17 cellular contexts compared by ENCODE assay signal in the genomic region with DNA sequence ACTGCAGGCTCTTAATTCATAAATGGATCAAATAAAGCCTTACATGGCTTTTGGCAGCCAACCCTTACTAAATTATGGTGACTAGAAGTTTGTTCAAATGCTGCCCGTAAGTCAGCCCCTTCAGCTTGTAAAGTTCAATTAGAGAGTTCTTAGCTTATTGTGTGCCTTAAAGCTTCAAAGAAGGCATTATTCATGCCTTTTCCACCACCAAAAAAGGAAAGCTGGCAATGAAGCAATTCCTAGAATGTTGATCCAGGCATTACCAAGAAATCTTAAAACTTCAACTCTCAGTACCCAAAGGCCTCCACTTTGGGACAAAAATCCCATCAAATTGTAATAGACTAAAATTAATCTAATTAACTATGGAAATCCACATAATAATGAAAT.
DNase-seq lines count a peak whose midpoint lies in the region; ATAC-seq, FAIRE-seq and TF ChIP-seq lines count a peak whose summit lies in the region.
"Had no signal": no experiment of that assay in that cellular context is flagged by ENCODE, and none has a peak within 500 bp of the region (broad histone marks: within the 10 kb centered on the region; RNA-seq: fewer than 3 reads in every experiment).

No MANE protein-coding gene starts in this region.

- BruUV-seq in K562 (replicated peaks; lab: Mats Ljungman, UMichigan), result no TSS peak

- H3K4me1 Mint-ChIP-seq in mesothelial cell of epicardium, result peaks cover 56% of the 10 kb centered on the region

- DNase-seq in K562 (ENCODE audit: extremely low read depth in 1 of 4, low spot score in 3 of 4) (no peak), mesothelial cell of epicardium (ENCODE audit: low spot score in 2 of 2, unreplicated experiment in 2 of 2) (no peak), stomach (no peak), iPS-NIHi7 (ENCODE audit: extremely low spot score) (no peak), NCI-H82 treated with DMSO at 0.1 percent for 48 hours (lab: John Stamatoyannopoulos, UW; ENCODE audit: unreplicated experiment) (no peak), COLO668 (lab: John Stamatoyannopoulos, UW; ENCODE audit: unreplicated experiment) (no peak)
- DNase-seq: activated gamma-delta T cell treated with Interleukin-2 at 50 U/mL for 16 hours, Calu3, GF-D8, HFFc6, Karpas-422, mesendoderm, PC-9, testis had no signal

- H3K27me3 ChIP-seq in K562 (ENCODE audit: control insufficient read depth in 2 of 2, insufficient read depth in 2 of 2, low read length in 2 of 2), result no peaks in the 10 kb centered on the region
- no peaks in the 10 kb centered on the region for H3K27me3 ChIP-seq in stomach
- H3K27me3 ChIP-seq: testis had no signal

- H3K4me3 ChIP-seq in HEK293 (ENCODE audit: low read depth, low read length) (no peak overlapping the region), K562 (no peak overlapping the region), stomach (no peak overlapping the region)
- H3K4me3 ChIP-seq: PC-9, testis had no signal

- FAIRE-seq in K562 (lab: Jason Lieb, UNC), result no peak

- H3K27me3 Mint-ChIP-seq in mesothelial cell of epicardium (ENCODE audit: low read depth), result no peaks in the 10 kb centered on the region

- no peak overlapping the region for H3K4me2 ChIP-seq in K562 (ENCODE audit: insufficient read depth, low read length)
- H3K4me2 ChIP-seq: PC-9 had no signal

- ATAC-seq in K562 (no peak), HG02798 (IDR thresholded peaks at IDR 0.05; ENCODE audit: poor library complexity, unreplicated experiment) (no peak)
- ATAC-seq: WTC11 had no signal

- 0 out of 2 replicates have a peak overlapping the region, but pooled peaks have one; percentile 36 for H2AFZ ChIP-seq in K562 (ENCODE audit: low read depth, low read length)
- H2AFZ ChIP-seq: PC-9 had no signal

- no peak for TF ChIP-seq CTCF in HEK293 (tag by site-specific recombination; IDR thresholded peaks at IDR 0.05)
- no peak for TF ChIP-seq CTCF in K562 (IDR thresholded peaks at IDR 0.05 in 2 of 3, conservative IDR thresholded peaks at IDR 0.05 in 1 of 3; ENCODE audit: insufficient read depth in 2 of 3, low read depth in 1 of 3, low read length in 3 of 3)
- no peak for TF ChIP-seq CTCF in mesothelial cell of epicardium (IDR thresholded peaks at IDR 0.05; ENCODE audit: unreplicated experiment)
- no peak for TF ChIP-seq CTCF in stomach (IDR thresholded peaks at IDR 0.05)

- H3K27ac ChIP-seq in HEK293 (ENCODE audit: extremely low read depth, low read depth, low read length) (peak overlapping the region; percentile 42; the same call in 1 of the 2 replicates), K562 (ENCODE audit: extremely low read depth, low read depth, low read length) (no peak overlapping the region), stomach (peak overlapping the region in 4 of 5 donors; percentile 55 to 75 (median 67))
- H3K27ac ChIP-seq: PC-9, testis had no signal

- H3K9me1 ChIP-seq in K562 (ENCODE audit: control insufficient read depth, insufficient read depth, low read length), result no peaks in the 10 kb centered on the region

- H3K9ac ChIP-seq in K562 (ENCODE audit: insufficient read depth in 1 of 2, low read depth in 2 of 2, low read length in 2 of 2), result no peak overlapping the region

- TF ChIP-seq EP300 in K562 (IDR thresholded peaks at IDR 0.05; ENCODE audit: low read length) (no peak), stomach (IDR thresholded peaks at IDR 0.05) (no peak)

- no peak for TF ChIP-seq RAD21 in K562 (CRISPR knock-in tag; conservative IDR thresholded peaks at IDR 0.05 in 1 of 2, IDR thresholded peaks at IDR 0.05 in 1 of 2)

- in situ Hi-C loops in K562 (cut with MboI), result no loop called here

- no peaks in the 10 kb centered on the region for H3K36me3 ChIP-seq in HEK293 (ENCODE audit: control insufficient read depth in 2 of 2, insufficient read depth in 1 of 2, low read length in 2 of 2)
- no peaks in the 10 kb centered on the region for H3K36me3 ChIP-seq in K562 (ENCODE audit: control insufficient read depth, insufficient read depth, low read length)
- H3K36me3 ChIP-seq in stomach, result no peaks in the 10 kb centered on the region

- peaks cover 4% of the 10 kb centered on the region for H3K36me3 Mint-ChIP-seq in mesothelial cell of epicardium

- intact Hi-C loops in K562 (cut with micrococcal nuclease) (no loop called here), stomach (cut with DNase I; ENCODE audit: low total_unique reads) (no loop called here)

- H3K4me3 Mint-ChIP-seq in mesothelial cell of epicardium, result no peak overlapping the region
- H3K4me3 Mint-ChIP-seq: HFFc6, WTC11 had no signal

- H3K4me1 ChIP-seq in HEK293 (ENCODE audit: control insufficient read depth, insufficient read depth, low read length) (peaks cover 28% of the 10 kb centered on the region), K562 (replicated peaks in 1 of 2; ENCODE audit: control insufficient read depth in 2 of 2, insufficient read depth in 2 of 2, low read length in 2 of 2) (peaks cover 0 to 22% of the 10 kb centered on the region in 2 experiments; a peak in 4 of 5 replicates), stomach (peaks cover 38 to 65% (median 48%) of the 10 kb centered on the region in 4 donors)

- no peaks in the 10 kb centered on the region for H3K9me3 ChIP-seq in HEK293 (ENCODE audit: control insufficient read depth, insufficient read depth, low read depth, low read length)
- no peaks in the 10 kb centered on the region for H3K9me3 ChIP-seq in K562 (replicated peaks; ENCODE audit: control insufficient read depth, insufficient read depth, low read depth, low read length)
- H3K9me3 ChIP-seq in stomach, result no peaks in the 10 kb centered on the region
- H3K9me3 ChIP-seq: testis had no signal

- H4K20me1 ChIP-seq in K562 (replicated peaks; ENCODE audit: control insufficient read depth, insufficient read depth, low read length), result no peaks in the 10 kb centered on the region

- no peaks in the 10 kb centered on the region for H3K79me2 ChIP-seq in K562 (ENCODE audit: control insufficient read depth, insufficient read depth, low read length)

- CTCF ChIA-PET in HEK293 (lab: Yijun Ruan, JAX), result interaction anchor here (0.6 kb wide), 1 partner anchor 299 kb away, joined by 4 read pairs; no protein-coding TSS in a partner anchor
- CTCF ChIA-PET in K562 (lab: Yijun Ruan, JAX; ENCODE audit: low intra/inter-chr PET ratio), result no interaction called here

- POLR2A ChIA-PET in HEK293 (lab: Yijun Ruan, JAX), result no interaction called here
- POLR2A ChIA-PET in K562 (lab: Yijun Ruan, JAX), result interaction anchor here (0.5 to 1.3 kb wide), 5 partner anchors 14 to 130 kb away, joined by 3 to 5 read pairs (median 3); no protein-coding TSS in a partner anchor

- 100% methylated on average over 1 of the region's 1 CpG for WGBS in K562 (ENCODE audit: insufficient coverage, low coverage, missing lambda C conversion rate)
- 60 to 85% (median 77%) methylated on average over 1 of the region's 1 CpG for WGBS in stomach, 5 donors

- no peaks in the 10 kb centered on the region for H3K9me3 Mint-ChIP-seq in mesothelial cell of epicardium
- H3K9me3 Mint-ChIP-seq: HFFc6, WTC11 had no signal

- peak overlapping the region; percentile 93 for H3K27ac Mint-ChIP-seq in mesothelial cell of epicardium
- H3K27ac Mint-ChIP-seq: HFFc6 had no signal

- TF ChIP-seq POLR2A in K562 (conservative IDR thresholded peaks at IDR 0.05) (no peak), stomach (IDR thresholded peaks at IDR 0.05) (no peak)

TF ChIP-seq in HEK293, 187 proteins besides CTCF, POLR2A, EP300 and RAD21 (continues in another document):
- TF ChIP-seq, protein P1, sequence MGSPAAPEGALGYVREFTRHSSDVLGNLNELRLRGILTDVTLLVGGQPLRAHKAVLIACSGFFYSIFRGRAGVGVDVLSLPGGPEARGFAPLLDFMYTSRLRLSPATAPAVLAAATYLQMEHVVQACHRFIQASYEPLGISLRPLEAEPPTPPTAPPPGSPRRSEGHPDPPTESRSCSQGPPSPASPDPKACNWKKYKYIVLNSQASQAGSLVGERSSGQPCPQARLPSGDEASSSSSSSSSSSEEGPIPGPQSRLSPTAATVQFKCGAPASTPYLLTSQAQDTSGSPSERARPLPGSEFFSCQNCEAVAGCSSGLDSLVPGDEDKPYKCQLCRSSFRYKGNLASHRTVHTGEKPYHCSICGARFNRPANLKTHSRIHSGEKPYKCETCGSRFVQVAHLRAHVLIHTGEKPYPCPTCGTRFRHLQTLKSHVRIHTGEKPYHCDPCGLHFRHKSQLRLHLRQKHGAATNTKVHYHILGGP (tag by site-specific recombination; IDR thresholded peaks at IDR 0.05), result peak; percentile 56; the same call in 1 of the 2 replicates

TF ChIP-seq in K562, 482 proteins besides CTCF, POLR2A, EP300 and RAD21:
- TF ChIP-seq, protein P2, sequence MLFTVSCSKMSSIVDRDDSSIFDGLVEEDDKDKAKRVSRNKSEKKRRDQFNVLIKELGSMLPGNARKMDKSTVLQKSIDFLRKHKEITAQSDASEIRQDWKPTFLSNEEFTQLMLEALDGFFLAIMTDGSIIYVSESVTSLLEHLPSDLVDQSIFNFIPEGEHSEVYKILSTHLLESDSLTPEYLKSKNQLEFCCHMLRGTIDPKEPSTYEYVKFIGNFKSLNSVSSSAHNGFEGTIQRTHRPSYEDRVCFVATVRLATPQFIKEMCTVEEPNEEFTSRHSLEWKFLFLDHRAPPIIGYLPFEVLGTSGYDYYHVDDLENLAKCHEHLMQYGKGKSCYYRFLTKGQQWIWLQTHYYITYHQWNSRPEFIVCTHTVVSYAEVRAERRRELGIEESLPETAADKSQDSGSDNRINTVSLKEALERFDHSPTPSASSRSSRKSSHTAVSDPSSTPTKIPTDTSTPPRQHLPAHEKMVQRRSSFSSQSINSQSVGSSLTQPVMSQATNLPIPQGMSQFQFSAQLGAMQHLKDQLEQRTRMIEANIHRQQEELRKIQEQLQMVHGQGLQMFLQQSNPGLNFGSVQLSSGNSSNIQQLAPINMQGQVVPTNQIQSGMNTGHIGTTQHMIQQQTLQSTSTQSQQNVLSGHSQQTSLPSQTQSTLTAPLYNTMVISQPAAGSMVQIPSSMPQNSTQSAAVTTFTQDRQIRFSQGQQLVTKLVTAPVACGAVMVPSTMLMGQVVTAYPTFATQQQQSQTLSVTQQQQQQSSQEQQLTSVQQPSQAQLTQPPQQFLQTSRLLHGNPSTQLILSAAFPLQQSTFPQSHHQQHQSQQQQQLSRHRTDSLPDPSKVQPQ (CRISPR knock-in tag; IDR thresholded peaks at IDR 0.05; ENCODE audit: borderline replicate concordance), result no peak
- TF ChIP-seq, protein P3, sequence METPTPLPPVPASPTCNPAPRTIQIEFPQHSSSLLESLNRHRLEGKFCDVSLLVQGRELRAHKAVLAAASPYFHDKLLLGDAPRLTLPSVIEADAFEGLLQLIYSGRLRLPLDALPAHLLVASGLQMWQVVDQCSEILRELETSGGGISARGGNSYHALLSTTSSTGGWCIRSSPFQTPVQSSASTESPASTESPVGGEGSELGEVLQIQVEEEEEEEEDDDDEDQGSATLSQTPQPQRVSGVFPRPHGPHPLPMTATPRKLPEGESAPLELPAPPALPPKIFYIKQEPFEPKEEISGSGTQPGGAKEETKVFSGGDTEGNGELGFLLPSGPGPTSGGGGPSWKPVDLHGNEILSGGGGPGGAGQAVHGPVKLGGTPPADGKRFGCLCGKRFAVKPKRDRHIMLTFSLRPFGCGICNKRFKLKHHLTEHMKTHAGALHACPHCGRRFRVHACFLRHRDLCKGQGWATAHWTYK (CRISPR knock-in tag; IDR thresholded peaks at IDR 0.05), result no peak
